In genomic region chr5:124309241-124309977, GRCh38 we compare ENCODE assay signal across 1 cellular context.
TF ChIP-seq lines count a peak whose summit lies in the region.

No MANE protein-coding gene starts in this region.

TF ChIP-seq in GM23338, 12 proteins besides CTCF, POLR2A, EP300 and RAD21:
- TF ChIP-seq ZNF462 (CRISPR knock-in tag; IDR thresholded peaks at IDR 0.05) = 0 out of 2 replicates have a peak, but pooled peaks have one; percentile 30
- no peak for TF ChIP-seq JUNB (IDR thresholded peaks at IDR 0.05; ENCODE audit: unreplicated experiment)
- TF ChIP-seq CREB1 (CRISPR knock-in tag; IDR thresholded peaks at IDR 0.05; ENCODE audit: low read depth) = no peak
TF ChIP-seq in GM23338: peak in this region for 1.
